In the genomic region with DNA sequence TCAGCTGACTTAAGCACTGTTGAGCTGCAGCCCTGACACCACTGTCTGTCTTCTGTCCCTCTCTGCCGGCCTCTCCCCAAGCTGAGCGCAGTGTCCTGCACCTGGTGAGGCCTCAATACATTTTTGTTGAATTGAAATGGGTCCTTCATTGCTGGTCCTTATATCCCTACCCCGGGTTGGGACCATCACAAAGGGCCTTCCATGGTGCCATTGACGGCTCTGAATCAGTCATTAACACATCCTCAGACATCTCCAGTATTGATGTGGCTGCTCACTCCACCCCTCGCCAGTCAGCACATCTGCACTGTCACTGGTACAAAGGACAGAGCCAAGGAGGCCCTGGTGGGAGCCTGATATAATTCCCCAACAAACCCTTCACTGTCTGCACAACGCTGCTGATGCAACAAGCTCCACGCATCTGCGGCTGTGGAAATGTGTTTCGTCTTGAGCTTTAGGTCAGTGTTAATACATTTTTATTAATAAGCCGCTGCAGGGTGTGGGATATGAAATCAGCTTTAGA, we compare ENCODE assay signal across 21 cellular contexts.
"Had no signal": no experiment of that assay in that cellular context is flagged by ENCODE, and none has a peak within 500 bp of the region (broad histone marks: within the 10 kb centered on the region; RNA-seq: fewer than 3 reads in every experiment).

No MANE protein-coding gene starts in this region.

- H3K36me3 ChIP-seq: left ventricle myocardium inferior, transverse colon had no signal

- ATAC-seq: activated CD8-positive, alpha-beta memory T cell treated with anti-CD3 and anti-CD28 coated beads, Interleukin-2, amount 10 ng/mL, durations not matched to agents 7 days and 5 days; activated CD8-positive, alpha-beta T cell treated with anti-CD3 and anti-CD28 coated beads, Interleukin-2, amount 10 ng/mL, durations not matched to agents 7 days and 5 days; activated naive CD4-positive, alpha-beta T cell treated with anti-CD3 and anti-CD28 coated beads, Interleukin-2, amount 50 U/mL, for 72 hours; activated T-cell treated with anti-CD3 and anti-CD28 coated beads, Interleukin-2, amount 50 U/mL, for 72 hours; body of pancreas; effector memory CD8-positive, alpha-beta T cell; right cardiac atrium; SK-N-SH treated with all-trans-retinoic acid at 6 μM for 48 hours; T-helper 17 cell; WTC11 had no signal

- H3K4me1 Mint-ChIP-seq: activated CD8-positive, alpha-beta memory T cell treated with anti-CD3 and anti-CD28 coated beads, Interleukin-2, amount 10 ng/mL, durations not matched to agents 7 days and 5 days had no signal

- H3K27me3 ChIP-seq: body of pancreas had no signal

- H3K27ac Mint-ChIP-seq: activated CD8-positive, alpha-beta memory T cell treated with anti-CD3 and anti-CD28 coated beads, Interleukin-2, amount 10 ng/mL, durations not matched to agents 7 days and 5 days; activated CD8-positive, alpha-beta T cell treated with anti-CD3 and anti-CD28 coated beads, Interleukin-2, amount 10 ng/mL, durations not matched to agents 7 days and 5 days; activated T-cell treated with anti-CD3 and anti-CD28 coated beads, Interleukin-2, amount 50 U/mL, for 72 hours; effector memory CD8-positive, alpha-beta T cell; nephron; T-helper 17 cell; WTC11 had no signal

- H3K4me1 ChIP-seq: left ventricle myocardium inferior, parathyroid adenoma, transverse colon had no signal

- H3K27ac ChIP-seq: body of pancreas, left ventricle myocardium inferior, parathyroid adenoma, transverse colon had no signal

- H3K36me3 Mint-ChIP-seq: activated CD8-positive, alpha-beta memory T cell treated with anti-CD3 and anti-CD28 coated beads, Interleukin-2, amount 10 ng/mL, durations not matched to agents 7 days and 5 days; activated naive CD4-positive, alpha-beta T cell treated with anti-CD3 and anti-CD28 coated beads, Interleukin-2, amount 50 U/mL, for 72 hours; WTC11 had no signal

- H3K9me3 ChIP-seq: body of pancreas, left ventricle myocardium inferior, transverse colon had no signal

- DNase-seq: activated CD8-positive, alpha-beta memory T cell treated with anti-CD3 and anti-CD28 coated beads, Interleukin-2, amount 10 ng/mL, durations not matched to agents 7 days and 5 days; activated CD8-positive, alpha-beta T cell treated with anti-CD3 and anti-CD28 coated beads, Interleukin-2, amount 10 ng/mL, durations not matched to agents 7 days and 5 days; activated naive CD4-positive, alpha-beta T cell; activated T-cell treated with anti-CD3 and anti-CD28 coated beads for 4 hours; activated T-cell treated with anti-CD3 and anti-CD28 coated beads, Interleukin-2, amount 50 U/mL, for 72 hours; body of pancreas; cortex of kidney; effector memory CD8-positive, alpha-beta T cell; left ventricle myocardium inferior; right cardiac atrium; stimulated activated CD4-positive, alpha-beta T cell treated with anti-CD3 and anti-CD28 coated beads, Interleukin-15, amount 100 ng/mL, for 24 hours; stimulated activated CD4-positive, alpha-beta T cell treated with anti-CD3 and anti-CD28 coated beads, Interleukin-2, amount 100 ng/mL, for 24 hours; stimulated activated naive CD4-positive, alpha-beta T cell; T-helper 17 cell; transverse colon had no signal

- H3K4me3 ChIP-seq: body of pancreas, left ventricle myocardium inferior, lung, transverse colon had no signal

- H3K4me3 Mint-ChIP-seq: activated CD8-positive, alpha-beta memory T cell treated with anti-CD3 and anti-CD28 coated beads, Interleukin-2, amount 10 ng/mL, durations not matched to agents 7 days and 5 days; activated CD8-positive, alpha-beta T cell treated with anti-CD3 and anti-CD28 coated beads, Interleukin-2, amount 10 ng/mL, durations not matched to agents 7 days and 5 days; activated T-cell treated with anti-CD3 and anti-CD28 coated beads, Interleukin-2, amount 50 U/mL, for 72 hours; effector memory CD8-positive, alpha-beta T cell; nephron; T-helper 17 cell; WTC11 had no signal

- H3K9me3 Mint-ChIP-seq: activated naive CD4-positive, alpha-beta T cell treated with anti-CD3 and anti-CD28 coated beads, Interleukin-2, amount 50 U/mL, for 72 hours; activated T-cell treated with anti-CD3 and anti-CD28 coated beads, Interleukin-2, amount 50 U/mL, for 72 hours; effector memory CD8-positive, alpha-beta T cell; nephron had no signal
